ENCODE assay signal across 21 cellular contexts in the genomic region with DNA sequence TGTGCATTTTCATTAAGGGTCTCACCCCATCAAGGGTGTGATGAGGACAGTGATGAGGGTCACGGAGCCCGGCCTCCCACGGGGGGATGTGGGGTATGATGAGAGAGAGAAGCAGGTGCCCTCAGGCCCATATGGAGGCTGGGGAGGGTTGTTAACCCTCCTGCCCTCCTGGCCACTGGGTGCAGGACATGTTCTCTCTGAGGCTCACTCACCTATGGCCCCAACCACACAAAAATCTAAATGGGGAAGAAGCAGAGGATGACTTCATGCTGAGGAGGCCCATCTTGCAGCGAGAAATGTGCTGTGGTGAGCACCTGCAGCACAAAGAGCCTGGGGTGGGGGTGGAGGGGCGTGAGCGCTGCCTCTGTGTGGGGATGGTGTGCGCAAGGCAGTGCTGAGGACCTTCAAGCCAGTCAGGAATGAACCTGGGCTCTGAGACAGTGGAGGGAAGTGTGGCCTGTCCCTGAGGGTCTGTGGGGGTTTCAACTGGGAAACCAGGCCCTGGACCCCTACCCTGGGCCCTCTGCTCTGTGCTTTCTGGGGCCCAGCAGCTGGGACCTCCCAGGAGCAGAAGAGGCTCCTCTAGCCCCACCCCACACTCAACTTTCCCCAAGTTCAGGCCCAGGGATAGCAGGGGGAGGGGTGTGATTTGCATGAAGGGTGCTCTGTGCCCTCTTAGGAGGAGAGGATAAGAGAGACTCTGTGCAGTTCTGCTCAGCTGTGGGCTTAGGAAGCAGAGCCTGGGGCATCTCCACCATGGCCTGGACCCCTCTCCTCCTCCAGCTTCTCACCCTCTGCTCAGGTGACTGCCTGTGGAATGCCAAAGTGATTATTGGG. TPM values are rescaled to one million over a fixed set of nuclear protein-coding genes. Genes with fewer than 3 reads are reported as not detected.
DNase-seq lines count a peak whose midpoint lies in the region; ATAC-seq and TF ChIP-seq lines count a peak whose summit lies in the region.
"Had no signal": no experiment of that assay in that cellular context is flagged by ENCODE, and none has a peak within 500 bp of the region (broad histone marks: within the 10 kb centered on the region; RNA-seq: fewer than 3 reads in every experiment).

No MANE protein-coding gene starts in this region.

- H3K4me3 ChIP-seq in GM06990 (replicated peaks; ENCODE audit: low read depth, low read length) (peak overlapping the region; percentile 19), OCI-LY7 (ENCODE audit: low read depth, low read length, poor library complexity, severe bottlenecking) (peak overlapping the region; percentile 71)
- H3K4me3 ChIP-seq: A549, left lung, PC-9, smooth muscle cell had no signal

- peaks cover 88% of the 10 kb centered on the region for H3K4me1 ChIP-seq in OCI-LY7 (ENCODE audit: insufficient read depth, low read length, poor library complexity, severe bottlenecking)
- H3K4me1 ChIP-seq: A549, left lung had no signal

- H3K36me3 Mint-ChIP-seq in memory B cell (peaks cover 5% of the 10 kb centered on the region), mesothelial cell of epicardium (no peaks in the 10 kb centered on the region)
- H3K36me3 Mint-ChIP-seq: activated naive CD8-positive, alpha-beta T cell had no signal

- peak; percentile 84 for DNase-seq in GM06990 (ENCODE audit: extremely low read depth, insufficient read length)
- DNase-seq in OCI-LY7 (ENCODE audit: low spot score) = peak; percentile 88
- peak in 1 of 2 donors; percentile 36 for DNase-seq in memory B cell (ENCODE audit: low spot score in 2 of 2)
- no peak for DNase-seq in kidney glomerular epithelial cell (lab: John Stamatoyannopoulos, UW)
- DNase-seq in activated CD4-positive, CD25-positive, alpha-beta regulatory T cell (lab: John Stamatoyannopoulos, UW) = no peak
- no peak for DNase-seq in mesothelial cell of epicardium (ENCODE audit: low spot score in 2 of 2, unreplicated experiment in 2 of 2)
- DNase-seq: cerebellar nuclear complex; DMS53; left lung; NCI-H1436; NCI-H748 treated with DMSO at 0.1 percent for 48 hours; PC-9; stimulated activated CD4-positive, alpha-beta T cell treated with anti-CD3 and anti-CD28 coated beads, Interleukin-4, amount 100 ng/mL, for 4 hours had no signal

- BruUV-seq in OCI-LY7 (replicated peaks; lab: Mats Ljungman, UMichigan) = no TSS peak

- no peaks in the 10 kb centered on the region for H3K9me2 ChIP-seq in OCI-LY7 (ENCODE audit: insufficient read depth, low read length)

- H3K9me3 Mint-ChIP-seq in memory B cell = no peaks in the 10 kb centered on the region
- H3K9me3 Mint-ChIP-seq in mesothelial cell of epicardium = no peaks in the 10 kb centered on the region
- H3K9me3 Mint-ChIP-seq: activated T-helper 1 cell treated with anti-CD3 and anti-CD28 coated beads, Interleukin-12 subunit alpha, Interleukin-12 subunit beta, Interleukin-2, Interleukin-4 antibody, amounts not matched to agents 30 ng/mL and 10 ng/mL and 1 ng/mL, durations not matched to agents 14 hours and 24 hours and 36 hours; T-helper 2 cell treated with Interferon-gamma antibody and Interleukin-4, amounts not matched to agents 5 μg/mL and 100 μg/mL, for 36 hours had no signal

- 0 out of 2 replicates have a peak overlapping the region, but pooled peaks have one; percentile 8 for H2AFZ ChIP-seq in OCI-LY7 (ENCODE audit: low read length)
- H2AFZ ChIP-seq: PC-9 had no signal

- H3K4me3 Mint-ChIP-seq in memory B cell (peak overlapping the region; percentile 71), mesothelial cell of epicardium (no peak overlapping the region)
- H3K4me3 Mint-ChIP-seq: activated naive CD8-positive, alpha-beta T cell; activated T-helper 1 cell treated with anti-CD3 and anti-CD28 coated beads, Interleukin-12 subunit alpha, Interleukin-12 subunit beta, Interleukin-2, Interleukin-4 antibody, amounts not matched to agents 30 ng/mL and 10 ng/mL and 1 ng/mL, durations not matched to agents 14 hours and 24 hours and 36 hours; T-helper 2 cell treated with Interferon-gamma antibody and Interleukin-4, amounts not matched to agents 5 μg/mL and 100 μg/mL, for 36 hours had no signal

- POLR2A ChIA-PET in OCI-LY7 (lab: Charles Lee) = interaction anchor here (0.5 kb wide), 1 partner anchor 11 kb away, joined by 3 read pairs; no protein-coding TSS in a partner anchor

- no peaks in the 10 kb centered on the region for H4K20me1 ChIP-seq in OCI-LY7 (ENCODE audit: insufficient read depth, low read length)

- H3K36me3 ChIP-seq in GM06990 (ENCODE audit: control insufficient read depth, insufficient read depth, low read length) (no peaks in the 10 kb centered on the region), OCI-LY7 (ENCODE audit: insufficient read depth, low read length) (peaks cover 52% of the 10 kb centered on the region)
- H3K36me3 ChIP-seq: left lung had no signal

- TF ChIP-seq CTCF in GM06990 (IDR thresholded peaks at IDR 0.05; ENCODE audit: insufficient read depth, low read length, poor library complexity, severe bottlenecking) (no peak), OCI-LY7 (conservative IDR thresholded peaks at IDR 0.05; ENCODE audit: low read length) (no peak), mesothelial cell of epicardium (IDR thresholded peaks at IDR 0.05; ENCODE audit: unreplicated experiment) (no peak)

- peaks cover 37% of the 10 kb centered on the region for H3K79me2 ChIP-seq in OCI-LY7 (ENCODE audit: insufficient read depth, low read depth, low read length)

- H3K27ac ChIP-seq in OCI-LY7 (ENCODE audit: low read depth, low read length, poor library complexity, severe bottlenecking) = peak overlapping the region; percentile 93
- H3K27ac ChIP-seq: A549, left lung, PC-9 had no signal

- ATAC-seq in memory B cell (ENCODE audit: low read depth) (peak; percentile 79), GM19395 (IDR thresholded peaks at IDR 0.05; ENCODE audit: unreplicated experiment) (no peak)
- ATAC-seq: A549; activated CD4-positive, CD25-positive, alpha-beta regulatory T cell treated with anti-CD3 and anti-CD28 coated beads, Interleukin-2, amount 50 U/mL, for 24 hours; left lung had no signal

- CTCF ChIA-PET in OCI-LY7 (lab: Charles Lee; ENCODE audit: unreplicated experiment) = no interaction called here

- intact Hi-C loops in OCI-LY7 (cut with micrococcal nuclease; ENCODE audit: unreplicated experiment) = loop anchor here (1.0 to 5.0 kb wide), 5 partner anchors 33 to 172 kb away; a partner anchor contains a TSS

- H3K27me3 Mint-ChIP-seq in memory B cell (no peaks in the 10 kb centered on the region), mesothelial cell of epicardium (ENCODE audit: low read depth) (no peaks in the 10 kb centered on the region)
- H3K27me3 Mint-ChIP-seq: activated naive CD8-positive, alpha-beta T cell had no signal

- no peaks in the 10 kb centered on the region for H3K9me3 ChIP-seq in OCI-LY7 (ENCODE audit: low read length)
- H3K9me3 ChIP-seq: A549, left lung had no signal

- H3K27me3 ChIP-seq in GM06990 (replicated peaks; ENCODE audit: control insufficient read depth, insufficient read depth, low read length) = no peaks in the 10 kb centered on the region
- H3K27me3 ChIP-seq: left lung had no signal

- H3K27ac Mint-ChIP-seq in memory B cell (peak overlapping the region; percentile 93), mesothelial cell of epicardium (no peak overlapping the region)
- H3K27ac Mint-ChIP-seq: activated naive CD8-positive, alpha-beta T cell; activated T-helper 1 cell treated with anti-CD3 and anti-CD28 coated beads, Interleukin-12 subunit alpha, Interleukin-12 subunit beta, Interleukin-2, Interleukin-4 antibody, amounts not matched to agents 30 ng/mL and 10 ng/mL and 1 ng/mL, durations not matched to agents 14 hours and 24 hours and 36 hours; T-helper 2 cell treated with Interferon-gamma antibody and Interleukin-4, amounts not matched to agents 5 μg/mL and 100 μg/mL, for 36 hours had no signal

- H3K4me1 Mint-ChIP-seq in memory B cell (peaks cover 42% of the 10 kb centered on the region), mesothelial cell of epicardium (peaks cover 10% of the 10 kb centered on the region)

- peak overlapping the region; percentile 98 for H3K4me2 ChIP-seq in OCI-LY7 (ENCODE audit: low read length)
- H3K4me2 ChIP-seq: A549, PC-9, smooth muscle cell had no signal

- peak; percentile 69 for TF ChIP-seq POLR2A in GM19099 (IDR thresholded peaks at IDR 0.05; ENCODE audit: extremely low read depth, insufficient read length, low read depth)

RNA-seq across cellular contexts. Expression of a gene that starts 43.0 kb away (rescaled TPM):
- total RNA-seq in OCI-LY7 (2014; rRNA removed; shearing (Covaris generic)) = 65.6 and 82.6 TPM in 2 replicates
- total RNA-seq in OCI-LY7 (2022) = 98.7 and 101 TPM in 2 replicates
- 59.8 to 63.3 TPM (median 60.8 TPM) in 3 replicates for total RNA-seq in mesothelial cell of epicardium

Comparison
In these comparisons a context has a peak if more than half of its experiments do, and no peak if none do; other contexts are left out.
1. DNase-seq: peak in GM06990 (single experiment) and OCI-LY7 (single experiment); none in kidney glomerular epithelial cell (single experiment), activated CD4-positive, CD25-positive, alpha-beta regulatory T cell (0 of 4) and mesothelial cell of epicardium (0 of 2).